Comparison of ENCODE assay signal across 1 cellular context in the genomic region with DNA sequence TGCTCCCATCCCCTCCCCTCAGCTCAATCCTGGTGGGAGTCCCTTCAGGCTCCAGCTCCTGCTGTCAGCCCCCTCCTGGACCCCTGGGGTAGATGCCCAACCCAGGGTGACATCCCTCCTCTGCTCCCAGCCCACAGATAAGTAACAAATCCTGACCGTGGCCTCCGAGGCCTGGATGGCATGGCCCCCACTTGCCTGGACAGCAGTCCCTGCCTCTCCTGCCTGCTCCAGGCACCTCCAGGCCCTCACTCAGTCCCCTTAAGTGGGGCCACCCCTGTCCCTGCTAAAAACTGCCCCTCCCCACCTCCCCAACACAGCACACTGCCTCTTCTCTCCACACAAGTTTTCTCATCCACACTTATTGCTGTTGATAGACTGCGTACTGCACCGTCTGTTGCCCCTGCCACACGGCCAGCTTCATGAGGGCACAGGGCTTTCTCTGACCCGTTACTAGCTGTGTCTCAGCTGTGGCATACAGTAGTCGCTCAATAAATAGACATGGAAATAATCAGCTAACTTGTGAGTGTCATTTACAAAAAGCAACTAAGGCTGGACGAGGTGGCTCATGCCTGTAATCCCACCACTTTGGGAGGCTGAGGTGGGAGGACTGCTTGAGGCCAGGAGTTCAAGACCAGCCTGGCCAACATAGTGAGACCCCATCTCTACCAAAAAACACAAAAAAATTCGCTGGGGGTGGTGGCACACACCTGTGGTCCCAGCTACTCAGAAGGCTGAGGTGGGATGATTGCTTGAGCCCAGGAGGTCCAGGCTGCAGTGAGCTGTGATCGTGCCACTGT.
TF ChIP-seq lines count a peak whose summit lies in the region.

No MANE protein-coding gene starts in this region.

TF ChIP-seq in K562, 482 proteins besides CTCF, POLR2A, EP300 and RAD21:
- TF ChIP-seq ZNF282 (CRISPR knock-in tag; IDR thresholded peaks at IDR 0.05) (no peak), KAT2B (IDR thresholded peaks at IDR 0.05; ENCODE audit: low read depth, low read length) (no peak), MIER1 (IDR thresholded peaks at IDR 0.05; ENCODE audit: low read depth) (no peak), ZBED1 (IDR thresholded peaks at IDR 0.05) (no peak), CBX2 (IDR thresholded peaks at IDR 0.05; ENCODE audit: insufficient read depth, low read length, poor library complexity, severe bottlenecking) (no peak), BCOR (IDR thresholded peaks at IDR 0.05) (peak; percentile 52; the same call in 1 of the 2 replicates), TCF3 (CRISPR knock-in tag; IDR thresholded peaks at IDR 0.05) (no peak), SMAD1 (IDR thresholded peaks at IDR 0.05; ENCODE audit: low read depth, low read length, partially characterized antibody) (no peak), RFX1 (IDR thresholded peaks at IDR 0.05) (no peak), WHSC1 (IDR thresholded peaks at IDR 0.05; ENCODE audit: low read length) (no peak), KDM1A (IDR thresholded peaks at IDR 0.05) (0 out of 4 replicates have a peak, but pooled peaks of 1 of the 2 experiments have one; percentile 7), TOE1 (IDR thresholded peaks at IDR 0.05; ENCODE audit: borderline replicate concordance) (no peak), TOE1 (CRISPR knock-in tag; IDR thresholded peaks at IDR 0.05; ENCODE audit: borderline replicate concordance, low read depth) (no peak), CXXC5 (CRISPR knock-in tag; IDR thresholded peaks at IDR 0.05) (no peak), CCAR2 (IDR thresholded peaks at IDR 0.05; ENCODE audit: low read depth, low read length) (no peak), C11orf30 (IDR thresholded peaks at IDR 0.05; ENCODE audit: low read depth) (no peak), ZNF121 (CRISPR knock-in tag; conservative IDR thresholded peaks at IDR 0.05) (peak; percentile 91)
- TF ChIP-seq, protein P1, sequence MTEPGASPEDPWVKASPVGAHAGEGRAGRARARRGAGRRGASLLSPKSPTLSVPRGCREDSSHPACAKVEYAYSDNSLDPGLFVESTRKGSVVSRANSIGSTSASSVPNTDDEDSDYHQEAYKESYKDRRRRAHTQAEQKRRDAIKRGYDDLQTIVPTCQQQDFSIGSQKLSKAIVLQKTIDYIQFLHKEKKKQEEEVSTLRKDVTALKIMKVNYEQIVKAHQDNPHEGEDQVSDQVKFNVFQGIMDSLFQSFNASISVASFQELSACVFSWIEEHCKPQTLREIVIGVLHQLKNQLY (CRISPR knock-in tag; conservative IDR thresholded peaks at IDR 0.05) = no peak
TF ChIP-seq in K562: peak in this region for 3.
